ENCODE assay signal across 17 cellular contexts in genomic region chr11:71465054-71465453, GRCh38.
"Had no signal": no experiment of that assay in that cellular context is flagged by ENCODE, and none has a peak within 500 bp of the region (broad histone marks: within the 10 kb centered on the region; RNA-seq: fewer than 3 reads in every experiment).

No MANE protein-coding gene starts in this region.

- DNase-seq: activated CD4-positive, alpha-beta memory T cell treated with anti-CD3 and anti-CD28 coated beads, Interleukin-2, amount 10 ng/mL, durations not matched to agents 7 days and 5 days; activated CD4-positive, alpha-beta T cell treated with anti-CD3 and anti-CD28 coated beads for 4 hours; activated gamma-delta T cell; activated T-cell treated with anti-CD3 and anti-CD28 coated beads, Interleukin-2, amount 50 U/mL, for 4 hours; amniotic stem cell; left ventricle myocardium inferior; mesenchymal stem cell; occipital lobe; sigmoid colon; stimulated activated CD4-positive, alpha-beta T cell treated with anti-CD3 and anti-CD28 coated beads, Interleukin-1b, Interleukin-23, amount 100 ng/mL, for 48 hours; stomach; thyroid gland; uterus had no signal

- H3K36me3 ChIP-seq: uterus had no signal

- H3K9me3 ChIP-seq: gastroesophageal sphincter, left ventricle myocardium inferior, prostate gland, sigmoid colon, stomach, thyroid gland, uterus had no signal

- H3K4me1 ChIP-seq: gastroesophageal sphincter, left ventricle myocardium inferior, prostate gland, sigmoid colon, stomach, thyroid gland, uterus had no signal

- H3K27ac ChIP-seq: gastroesophageal sphincter, left ventricle myocardium inferior, prostate gland, sigmoid colon, SK-N-MC, stomach, thyroid gland, uterus had no signal

- H3K27me3 ChIP-seq: gastroesophageal sphincter, sigmoid colon, stomach, thyroid gland, uterus had no signal

- H3K4me3 ChIP-seq: gastroesophageal sphincter, left ventricle myocardium inferior, prostate gland, sigmoid colon, SK-N-MC, stomach, thyroid gland, uterus had no signal

- ATAC-seq: activated T-cell treated with anti-CD3 and anti-CD28 coated beads, Interleukin-2, amount 50 U/mL, for 4 hours; gastroesophageal sphincter; WTC11 had no signal
